1 cellular context compared by ENCODE assay signal in genomic region chr16:11245988-11246387, GRCh38.
TF ChIP-seq lines count a peak whose summit lies in the region.

No MANE protein-coding gene starts in this region.

TF ChIP-seq in IMR-90, 13 proteins besides CTCF, POLR2A, EP300 and RAD21:
- TF ChIP-seq ELK1 (IDR thresholded peaks at IDR 0.05; ENCODE audit: borderline replicate concordance, low read depth, low read length): no peak
- no peak for TF ChIP-seq NFE2L2 (IDR thresholded peaks at IDR 0.05; ENCODE audit: low read depth, low read length)
- no peak for TF ChIP-seq MAZ (IDR thresholded peaks at IDR 0.05; ENCODE audit: borderline replicate concordance, low read depth, low read length)
- TF ChIP-seq BHLHE40 (IDR thresholded peaks at IDR 0.05; ENCODE audit: low read depth, low read length): no peak
